8 cellular contexts compared by ENCODE assay signal in genomic region chr9:2242778-2243395, GRCh38.
DNase-seq lines count a peak whose midpoint lies in the region; ATAC-seq and TF ChIP-seq lines count a peak whose summit lies in the region.

No MANE protein-coding gene starts in this region.

- peak; percentile 48 for DNase-seq in GM23338 (ENCODE audit: low spot score)
- peak; percentile 43 for DNase-seq in SK-N-DZ (ENCODE audit: low spot score)
- peak; percentile 9 for DNase-seq in fibroblast of peridontal ligament (ENCODE audit: extremely low read depth)
- no peak for DNase-seq in psoas muscle
- no peak for DNase-seq in NCI-H748 treated with DMSO at 0.1 percent for 48 hours (lab: John Stamatoyannopoulos, UW)

- H3K4me3 Mint-ChIP-seq in GM23338 = peak overlapping the region; percentile 70

- intact Hi-C loops in psoas muscle (cut with DNase I) = loop anchor here in 1 of 2 donors (5.0 to 10.0 kb wide), 2 partner anchors 34 to 88 kb away; no protein-coding TSS in a partner anchor

- H3K4me1 ChIP-seq in GM23338 (ENCODE audit: insufficient read depth) (peaks cover 28% of the 10 kb centered on the region), psoas muscle (no peaks in the 10 kb centered on the region)

- no peak overlapping the region for H2AFZ ChIP-seq in GM23338

- H3K27ac ChIP-seq in GM23338 (ENCODE audit: low read depth) (peak overlapping the region; percentile 98), psoas muscle (peak overlapping the region; percentile 56)

- TF ChIP-seq CTCF in GM23338 (conservative IDR thresholded peaks at IDR 0.05; ENCODE audit: low read depth in 2 of 2) = no peak
- TF ChIP-seq CTCF in psoas muscle (IDR thresholded peaks at IDR 0.05) = no peak

- H4K20me1 ChIP-seq in GM23338 (replicated peaks; ENCODE audit: insufficient read depth) = no peaks in the 10 kb centered on the region

- peaks cover 16% of the 10 kb centered on the region for H3K36me3 Mint-ChIP-seq in GM23338 (ENCODE audit: low read depth)

- peaks cover 34% of the 10 kb centered on the region for H3K4me1 Mint-ChIP-seq in GM23338

- 54 to 63% (median 62%) methylated on average over 11 of the region's 11 CpGs for WGBS in psoas muscle, 3 donors

- peaks cover 12% of the 10 kb centered on the region for H3K9me3 Mint-ChIP-seq in GM23338

- H3K4me2 ChIP-seq in GM23338 = peak overlapping the region; percentile 81

- H3K9me3 ChIP-seq in psoas muscle = no peaks in the 10 kb centered on the region

- no peaks in the 10 kb centered on the region for H3K79me2 ChIP-seq in GM23338 (replicated peaks; ENCODE audit: insufficient read depth)

- H3F3A ChIP-seq in GM23338 (replicated peaks; ENCODE audit: low read depth) = peaks cover 20% of the 10 kb centered on the region

- no peaks in the 10 kb centered on the region for H3K27me3 ChIP-seq in GM23338 (ENCODE audit: insufficient read depth)
- H3K27me3 ChIP-seq in psoas muscle (ENCODE audit: insufficient read depth in 3 of 3, low read length in 2 of 3) = no peaks in the 10 kb centered on the region

- H3K27me3 Mint-ChIP-seq in GM23338 (ENCODE audit: insufficient read depth, low read depth, poor library complexity) = peaks cover 11% of the 10 kb centered on the region

- H3K4me3 ChIP-seq in GM23338 (peak overlapping the region; percentile 53), psoas muscle (peak overlapping the region; percentile 69)

- H3K27ac Mint-ChIP-seq in GM23338 = no peak overlapping the region; the same call in 1 of the 2 replicates

- H3K9me2 ChIP-seq in GM23338 (ENCODE audit: insufficient read depth) = no peaks in the 10 kb centered on the region; the same call in 1 of the 2 replicates

- ATAC-seq in GM23338 = peak; percentile 5; the same call in 1 of the 3 replicates
- peak in 1 of 4 donors; percentile 3 for ATAC-seq in psoas muscle
- ATAC-seq in GM18498 (IDR thresholded peaks at IDR 0.05; ENCODE audit: unreplicated experiment) = no peak
- no peak for ATAC-seq in HG03520 (IDR thresholded peaks at IDR 0.05; ENCODE audit: unreplicated experiment)
- ATAC-seq in HG02571 (IDR thresholded peaks at IDR 0.05; ENCODE audit: unreplicated experiment) = no peak

- H3K36me3 ChIP-seq in GM23338 (ENCODE audit: insufficient read depth) (no peaks in the 10 kb centered on the region), psoas muscle (ENCODE audit: insufficient read depth in 1 of 2, low read depth in 1 of 2) (no peaks in the 10 kb centered on the region)

TF ChIP-seq in GM23338, 12 proteins besides CTCF, POLR2A, EP300 and RAD21:
- no peak for TF ChIP-seq JUNB (IDR thresholded peaks at IDR 0.05; ENCODE audit: unreplicated experiment)
- TF ChIP-seq ZNF114 (CRISPR knock-in tag; IDR thresholded peaks at IDR 0.05) = no peak
- TF ChIP-seq CREB1 (CRISPR knock-in tag; IDR thresholded peaks at IDR 0.05; ENCODE audit: low read depth) = 0 out of 2 replicates have a peak, but pooled peaks have one; percentile 15
- TF ChIP-seq, protein P1, sequence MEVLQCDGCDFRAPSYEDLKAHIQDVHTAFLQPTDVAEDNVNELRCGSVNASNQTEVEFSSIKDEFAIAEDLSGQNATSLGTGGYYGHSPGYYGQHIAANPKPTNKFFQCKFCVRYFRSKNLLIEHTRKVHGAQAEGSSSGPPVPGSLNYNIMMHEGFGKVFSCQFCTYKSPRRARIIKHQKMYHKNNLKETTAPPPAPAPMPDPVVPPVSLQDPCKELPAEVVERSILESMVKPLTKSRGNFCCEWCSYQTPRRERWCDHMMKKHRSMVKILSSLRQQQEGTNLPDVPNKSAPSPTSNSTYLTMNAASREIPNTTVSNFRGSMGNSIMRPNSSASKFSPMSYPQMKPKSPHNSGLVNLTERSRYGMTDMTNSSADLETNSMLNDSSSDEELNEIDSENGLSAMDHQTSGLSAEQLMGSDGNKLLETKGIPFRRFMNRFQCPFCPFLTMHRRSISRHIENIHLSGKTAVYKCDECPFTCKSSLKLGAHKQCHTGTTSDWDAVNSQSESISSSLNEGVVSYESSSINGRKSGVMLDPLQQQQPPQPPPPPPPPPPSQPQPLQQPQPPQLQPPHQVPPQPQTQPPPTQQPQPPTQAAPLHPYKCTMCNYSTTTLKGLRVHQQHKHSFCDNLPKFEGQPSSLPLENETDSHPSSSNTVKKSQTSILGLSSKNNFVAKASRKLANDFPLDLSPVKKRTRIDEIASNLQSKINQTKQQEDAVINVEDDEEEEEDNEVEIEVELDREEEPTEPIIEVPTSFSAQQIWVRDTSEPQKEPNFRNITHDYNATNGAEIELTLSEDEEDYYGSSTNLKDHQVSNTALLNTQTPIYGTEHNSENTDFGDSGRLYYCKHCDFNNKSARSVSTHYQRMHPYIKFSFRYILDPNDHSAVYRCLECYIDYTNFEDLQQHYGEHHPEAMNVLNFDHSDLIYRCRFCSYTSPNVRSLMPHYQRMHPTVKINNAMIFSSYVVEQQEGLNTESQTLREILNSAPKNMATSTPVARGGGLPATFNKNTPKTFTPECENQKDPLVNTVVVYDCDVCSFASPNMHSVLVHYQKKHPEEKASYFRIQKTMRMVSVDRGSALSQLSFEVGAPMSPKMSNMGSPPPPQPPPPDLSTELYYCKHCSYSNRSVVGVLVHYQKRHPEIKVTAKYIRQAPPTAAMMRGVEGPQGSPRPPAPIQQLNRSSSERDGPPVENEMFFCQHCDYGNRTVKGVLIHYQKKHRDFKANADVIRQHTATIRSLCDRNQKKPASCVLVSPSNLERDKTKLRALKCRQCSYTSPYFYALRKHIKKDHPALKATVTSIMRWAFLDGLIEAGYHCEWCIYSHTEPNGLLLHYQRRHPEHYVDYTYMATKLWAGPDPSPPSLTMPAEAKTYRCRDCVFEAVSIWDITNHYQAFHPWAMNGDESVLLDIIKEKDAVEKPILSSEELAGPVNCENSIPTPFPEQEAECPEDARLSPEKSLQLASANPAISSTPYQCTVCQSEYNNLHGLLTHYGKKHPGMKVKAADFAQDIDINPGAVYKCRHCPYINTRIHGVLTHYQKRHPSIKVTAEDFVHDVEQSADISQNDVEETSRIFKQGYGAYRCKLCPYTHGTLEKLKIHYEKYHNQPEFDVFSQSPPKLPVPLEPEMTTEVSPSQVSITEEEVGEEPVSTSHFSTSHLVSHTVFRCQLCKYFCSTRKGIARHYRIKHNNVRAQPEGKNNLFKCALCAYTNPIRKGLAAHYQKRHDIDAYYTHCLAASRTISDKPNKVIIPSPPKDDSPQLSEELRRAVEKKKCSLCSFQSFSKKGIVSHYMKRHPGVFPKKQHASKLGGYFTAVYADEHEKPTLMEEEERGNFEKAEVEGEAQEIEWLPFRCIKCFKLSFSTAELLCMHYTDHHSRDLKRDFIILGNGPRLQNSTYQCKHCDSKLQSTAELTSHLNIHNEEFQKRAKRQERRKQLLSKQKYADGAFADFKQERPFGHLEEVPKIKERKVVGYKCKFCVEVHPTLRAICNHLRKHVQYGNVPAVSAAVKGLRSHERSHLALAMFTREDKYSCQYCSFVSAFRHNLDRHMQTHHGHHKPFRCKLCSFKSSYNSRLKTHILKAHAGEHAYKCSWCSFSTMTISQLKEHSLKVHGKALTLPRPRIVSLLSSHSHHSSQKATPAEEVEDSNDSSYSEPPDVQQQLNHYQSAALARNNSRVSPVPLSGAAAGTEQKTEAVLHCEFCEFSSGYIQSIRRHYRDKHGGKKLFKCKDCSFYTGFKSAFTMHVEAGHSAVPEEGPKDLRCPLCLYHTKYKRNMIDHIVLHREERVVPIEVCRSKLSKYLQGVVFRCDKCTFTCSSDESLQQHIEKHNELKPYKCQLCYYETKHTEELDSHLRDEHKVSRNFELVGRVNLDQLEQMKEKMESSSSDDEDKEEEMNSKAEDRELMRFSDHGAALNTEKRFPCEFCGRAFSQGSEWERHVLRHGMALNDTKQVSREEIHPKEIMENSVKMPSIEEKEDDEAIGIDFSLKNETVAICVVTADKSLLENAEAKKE (CRISPR knock-in tag; IDR thresholded peaks at IDR 0.05) = no peak

Comparison
In these comparisons a context has a peak if more than half of its experiments do, and no peak if none do; other contexts are left out.
1. DNase-seq: peak in GM23338 (single experiment), SK-N-DZ (single experiment) and fibroblast of peridontal ligament (single experiment); none in psoas muscle (0 of 2) and NCI-H748 treated with DMSO at 0.1 percent for 48 hours (single experiment).